9 cellular contexts compared by ENCODE assay signal in the genomic region with DNA sequence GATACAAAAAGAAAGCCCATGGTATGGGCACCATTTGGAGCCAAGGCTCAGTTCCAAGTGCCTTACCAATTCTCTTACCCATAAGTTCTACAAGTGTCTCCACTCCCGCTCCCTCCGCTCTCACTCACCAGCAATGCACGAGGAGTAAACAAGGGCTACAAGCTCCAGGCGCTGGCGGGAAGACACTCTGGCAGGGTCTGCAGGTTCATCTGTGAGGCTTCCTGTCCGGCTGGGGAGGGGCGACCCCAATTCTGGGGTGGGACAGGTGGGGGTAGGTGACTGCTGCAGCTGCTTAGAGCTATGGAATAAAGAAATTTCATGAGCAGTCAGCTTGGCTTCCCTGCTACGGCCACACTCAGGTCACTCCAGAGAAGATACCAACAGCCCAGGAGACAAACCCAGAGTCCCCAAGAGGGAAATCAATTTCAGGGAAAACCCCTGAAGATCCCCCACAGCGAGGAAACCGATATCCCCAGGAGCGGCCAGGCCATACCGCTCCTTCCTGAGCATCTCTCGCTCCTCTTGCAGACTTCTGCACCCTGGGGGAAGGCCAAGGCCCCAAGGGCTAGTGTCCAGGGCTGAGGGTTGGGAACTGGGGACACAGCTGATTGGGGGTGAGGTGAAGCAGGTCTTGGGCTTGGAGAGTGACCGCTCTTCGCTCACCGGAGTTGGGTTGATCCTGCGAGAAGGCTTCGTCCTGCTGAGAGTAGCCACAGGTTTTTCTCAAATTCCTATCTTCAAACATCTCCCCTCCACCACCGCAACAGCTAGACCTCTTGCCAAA. TPM values are rescaled to one million over a fixed set of nuclear protein-coding genes. Genes with fewer than 3 reads are reported as not detected.
DNase-seq lines count a peak whose midpoint lies in the region; ATAC-seq and FAIRE-seq lines count a peak whose summit lies in the region.
"Had no signal": no experiment of that assay in that cellular context is flagged by ENCODE, and none has a peak within 500 bp of the region (broad histone marks: within the 10 kb centered on the region; RNA-seq: fewer than 3 reads in every experiment).

No MANE protein-coding gene starts in this region.

- H3K27me3 Mint-ChIP-seq in central memory CD8-positive, alpha-beta T cell, result no peaks in the 10 kb centered on the region

- H3K4me3 Mint-ChIP-seq in central memory CD8-positive, alpha-beta T cell, result peak overlapping the region; percentile 77

- H3K27ac ChIP-seq in ACC112 (ENCODE audit: low read depth, low read length) (no peak overlapping the region), HUES64 (ENCODE audit: low read depth, low read length) (no peak overlapping the region), muscle layer of colon (ENCODE audit: low read depth, low read length) (peak overlapping the region; percentile 57)

- peaks cover 8% of the 10 kb centered on the region for H3K79me2 ChIP-seq in ACC112 (ENCODE audit: control insufficient read depth, insufficient read depth, low read length, unreplicated experiment)

- H3K27me3 ChIP-seq in ACC112 (ENCODE audit: insufficient read depth, low read length), result no peaks in the 10 kb centered on the region
- peaks cover 5% of the 10 kb centered on the region; the same call in 1 of the 2 replicates for H3K27me3 ChIP-seq in HUES64 (ENCODE audit: insufficient read depth, low read length)
- no peaks in the 10 kb centered on the region for H3K27me3 ChIP-seq in muscle layer of colon (ENCODE audit: control insufficient read depth in 1 of 2, insufficient read depth in 2 of 2, low read length in 2 of 2)

- DNase-seq in central memory CD8-positive, alpha-beta T cell (ENCODE audit: low spot score in 2 of 2), result no peak
- DNase-seq in HTR-8/SVneo (ENCODE audit: insufficient read length, low spot score) (no peak), DMS153 treated with DMSO at 0.1 percent for 48 hours (lab: John Stamatoyannopoulos, UW; ENCODE audit: unreplicated experiment) (no peak)
- DNase-seq: small intestine had no signal

- H3K4me1 ChIP-seq in ACC112 (ENCODE audit: control insufficient read depth, insufficient read depth, low read length, unreplicated experiment) (peaks cover 10% of the 10 kb centered on the region), HUES64 (ENCODE audit: insufficient read depth, low read length) (no peaks in the 10 kb centered on the region; the same call in 1 of the 2 replicates), muscle layer of colon (ENCODE audit: insufficient read depth, low read length) (peaks cover 21% of the 10 kb centered on the region)

- no peaks in the 10 kb centered on the region for H3K9me3 ChIP-seq in HUES64 (ENCODE audit: insufficient read depth, low read depth, low read length)
- H3K9me3 ChIP-seq in muscle layer of colon (ENCODE audit: low read length), result no peaks in the 10 kb centered on the region

- WGBS in HUES64, result 89% methylated on average over 19 of the region's 19 CpGs

- peaks cover 17% of the 10 kb centered on the region for H3K36me3 Mint-ChIP-seq in central memory CD8-positive, alpha-beta T cell (ENCODE audit: insufficient read depth)

- H3K4me3 ChIP-seq in ACC112 (ENCODE audit: low read depth, low read length), result peak overlapping the region; percentile 92
- H3K4me3 ChIP-seq in HUES64 (ENCODE audit: low read length), result peak overlapping the region; percentile 99
- peak overlapping the region; percentile 53 to 73 for H3K4me3 ChIP-seq in muscle layer of colon (ENCODE audit: low read depth in 1 of 2, low read length in 2 of 2)

- H3K9ac ChIP-seq in HUES64 (ENCODE audit: low read depth, low read length) (no peak overlapping the region), muscle layer of colon (ENCODE audit: low read length) (peak overlapping the region; percentile 37)

- no peak for ATAC-seq in central memory CD8-positive, alpha-beta T cell (replicated peaks; ENCODE audit: extremely low read depth, poor library complexity, severe bottlenecking)
- ATAC-seq in GM21529 (IDR thresholded peaks at IDR 0.05; ENCODE audit: unreplicated experiment) (no peak), HG02763 (IDR thresholded peaks at IDR 0.05; ENCODE audit: unreplicated experiment) (no peak)

- peak overlapping the region; percentile 25 for H3K27ac Mint-ChIP-seq in central memory CD8-positive, alpha-beta T cell (ENCODE audit: low read depth)

- peaks cover 10% of the 10 kb centered on the region; the same call in 1 of the 2 replicates for H3K36me3 ChIP-seq in ACC112 (ENCODE audit: insufficient read depth, low read length)
- H3K36me3 ChIP-seq in HUES64 (ENCODE audit: insufficient read depth, low read length), result peaks cover 45% of the 10 kb centered on the region
- H3K36me3 ChIP-seq in muscle layer of colon (ENCODE audit: insufficient read depth, low read length), result peaks cover 32% of the 10 kb centered on the region

- peaks cover 17% of the 10 kb centered on the region for H3K4me1 Mint-ChIP-seq in central memory CD8-positive, alpha-beta T cell

- H3K9me3 Mint-ChIP-seq in central memory CD8-positive, alpha-beta T cell, result no peaks in the 10 kb centered on the region

- no peak overlapping the region for H2AFZ ChIP-seq in ACC112 (ENCODE audit: low read length, unreplicated experiment)

- no peak for FAIRE-seq in HTR-8/SVneo (lab: Jason Lieb, UNC)
- FAIRE-seq: small intestine had no signal

RNA-seq across cellular contexts. Expression of a gene that starts 1.4 kb away (rescaled TPM):
- polyA plus RNA-seq in HUES64 (2013, experiment 1 of 2), result 5.8 TPM
- polyA plus RNA-seq in HUES64 (2013, experiment 2 of 2), result 6.5 TPM
